Comparison of ENCODE assay signal across 8 cellular contexts in genomic region chr12:32603858-32604257, GRCh38.
A peak's percentile ranks its signal among the peaks of the same experiment; 100 is the strongest.
DNase-seq lines count a peak whose midpoint lies in the region; ATAC-seq and TF ChIP-seq lines count a peak whose summit lies in the region.

No MANE protein-coding gene starts in this region.

- H3K27ac ChIP-seq in left ventricle myocardium inferior (replicated peaks): no peak overlapping the region

- no peak overlapping the region for H3K4me3 ChIP-seq in left ventricle myocardium inferior

- intact Hi-C loops in dendritic cell treated with granulocyte-macrophage colony-stimulating factor and Interleukin-4, amounts not matched to agents 40 ng/mL and 50 ng/mL, for 4 days (cut with micrococcal nuclease): no loop called here
- intact Hi-C loops in left ventricle myocardium inferior (cut with micrococcal nuclease): no loop called here

- H3K9me3 ChIP-seq in left ventricle myocardium inferior (replicated peaks): no peaks in the 10 kb centered on the region

- peaks cover 53% of the 10 kb centered on the region for H3K36me3 ChIP-seq in left ventricle myocardium inferior

- H3K9me3 Mint-ChIP-seq in dendritic cell treated with granulocyte-macrophage colony-stimulating factor and Interleukin-4, amounts not matched to agents 40 ng/mL and 50 ng/mL, for 4 days: no peaks in the 10 kb centered on the region

- peak; percentile 90 for ATAC-seq in HG03469 (IDR thresholded peaks at IDR 0.05; ENCODE audit: unreplicated experiment)
- ATAC-seq in SK-N-SH treated with all-trans-retinoic acid at 6 μM for 48 hours: no peak

- DNase-seq in Daoy (ENCODE audit: low read depth) (peak; percentile 17), GM20000 (ENCODE audit: low spot score) (peak; percentile 55), COR-L47 (lab: John Stamatoyannopoulos, UW) (no peak), left ventricle myocardium inferior (no peak), H4 (ENCODE audit: low spot score) (no peak)

- no peaks in the 10 kb centered on the region for H3K27me3 Mint-ChIP-seq in dendritic cell treated with granulocyte-macrophage colony-stimulating factor and Interleukin-4, amounts not matched to agents 40 ng/mL and 50 ng/mL, for 4 days

- H3K4me1 Mint-ChIP-seq in dendritic cell treated with granulocyte-macrophage colony-stimulating factor and Interleukin-4, amounts not matched to agents 40 ng/mL and 50 ng/mL, for 4 days (ENCODE audit: low read depth): peaks cover 26% of the 10 kb centered on the region

- H3K36me3 Mint-ChIP-seq in dendritic cell treated with granulocyte-macrophage colony-stimulating factor and Interleukin-4, amounts not matched to agents 40 ng/mL and 50 ng/mL, for 4 days (ENCODE audit: low read depth): peaks cover 73% of the 10 kb centered on the region

- TF ChIP-seq CTCF in GM20000 (IDR thresholded peaks at IDR 0.05; ENCODE audit: extremely low read depth, missing control alignments) (no peak), left ventricle myocardium inferior (IDR thresholded peaks at IDR 0.05; ENCODE audit: borderline replicate concordance) (no peak)

- H3K4me3 Mint-ChIP-seq in dendritic cell treated with granulocyte-macrophage colony-stimulating factor and Interleukin-4, amounts not matched to agents 40 ng/mL and 50 ng/mL, for 4 days: no peak overlapping the region

- H3K4me1 ChIP-seq in left ventricle myocardium inferior: peaks cover 31% of the 10 kb centered on the region

- no peaks in the 10 kb centered on the region for H3K27me3 ChIP-seq in left ventricle myocardium inferior (ENCODE audit: low read depth)

- H3K27ac Mint-ChIP-seq in dendritic cell treated with granulocyte-macrophage colony-stimulating factor and Interleukin-4, amounts not matched to agents 40 ng/mL and 50 ng/mL, for 4 days: peak overlapping the region; percentile 56

TF ChIP-seq in SK-N-SH treated with all-trans-retinoic acid at 6 μM for 48 hours, 23 proteins besides CTCF, POLR2A, EP300 and RAD21:
- TF ChIP-seq ISL1 (CRISPR knock-in tag; IDR thresholded peaks at IDR 0.05) (no peak), ZFP3 (CRISPR knock-in tag; IDR thresholded peaks at IDR 0.05) (no peak), RARB (CRISPR knock-in tag; IDR thresholded peaks at IDR 0.05) (no peak), ARNTL (CRISPR knock-in tag; IDR thresholded peaks at IDR 0.05; ENCODE audit: borderline replicate concordance, low read depth) (no peak), GLIS3 (CRISPR knock-in tag; IDR thresholded peaks at IDR 0.05) (no peak), ZFP30 (CRISPR knock-in tag; IDR thresholded peaks at IDR 0.05) (no peak), ZNF70 (CRISPR knock-in tag; IDR thresholded peaks at IDR 0.05) (no peak), SNAI2 (CRISPR knock-in tag; IDR thresholded peaks at IDR 0.05) (no peak), BACH2 (CRISPR knock-in tag; IDR thresholded peaks at IDR 0.05; ENCODE audit: borderline replicate concordance) (no peak), CREB5 (CRISPR knock-in tag; IDR thresholded peaks at IDR 0.05; ENCODE audit: low read depth) (no peak)
TF ChIP-seq in SK-N-SH treated with all-trans-retinoic acid at 6 μM for 48 hours: peak in this region for 0.

Comparison
In these comparisons a context has a peak if more than half of its experiments do, and no peak if none do; other contexts are left out.
1. DNase-seq: peak in Daoy (single experiment) and GM20000 (single experiment); none in COR-L47 (single experiment), left ventricle myocardium inferior (single experiment) and H4 (single experiment).